In the genomic region with DNA sequence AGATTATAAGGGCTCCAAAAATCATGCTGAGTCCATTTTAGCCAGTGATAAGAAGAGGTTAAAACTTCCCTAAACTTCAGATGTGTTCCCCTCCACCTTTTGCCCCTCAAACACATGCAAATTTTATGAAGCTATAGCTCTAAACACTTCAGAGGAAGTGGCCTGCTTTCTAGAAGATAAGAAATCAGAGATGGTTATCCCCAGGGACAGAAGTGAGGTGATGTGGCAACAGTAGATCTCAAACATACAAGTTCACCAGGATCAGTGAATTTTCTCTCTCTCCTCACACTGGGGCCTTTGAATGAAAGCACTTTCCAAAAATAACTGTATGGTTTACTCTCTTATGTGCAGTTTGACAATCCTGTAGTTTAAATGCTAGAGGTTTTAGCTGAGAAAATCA, we compare ENCODE assay signal across 14 cellular contexts.
A peak's percentile ranks its signal among the peaks of the same experiment; 100 is the strongest.
DNase-seq lines count a peak whose midpoint lies in the region; ATAC-seq and FAIRE-seq lines count a peak whose summit lies in the region.
"Had no signal": no experiment of that assay in that cellular context is flagged by ENCODE, and none has a peak within 500 bp of the region (broad histone marks: within the 10 kb centered on the region; RNA-seq: fewer than 3 reads in every experiment).

No MANE protein-coding gene starts in this region.

- no peaks in the 10 kb centered on the region for H3K36me3 ChIP-seq in CD4-positive, alpha-beta memory T cell (ENCODE audit: insufficient read depth, low read length)
- H3K36me3 ChIP-seq in small intestine (ENCODE audit: control insufficient read depth in 2 of 2, insufficient read depth in 2 of 2, low read length in 2 of 2): no peaks in the 10 kb centered on the region

- H3K27me3 ChIP-seq in CD4-positive, alpha-beta memory T cell (ENCODE audit: insufficient read depth, low read length): no peaks in the 10 kb centered on the region
- no peaks in the 10 kb centered on the region for H3K27me3 ChIP-seq in small intestine (ENCODE audit: control insufficient read depth in 2 of 2, insufficient read depth in 2 of 2, low read length in 2 of 2)

- POLR2A ChIA-PET in CD4-positive, alpha-beta memory T cell (lab: Charles Lee; ENCODE audit: partially characterized antibody): no interaction called here

- H3K9me3 ChIP-seq in CD4-positive, alpha-beta memory T cell (ENCODE audit: control insufficient read depth in 1 of 2, low read length in 2 of 2): no peaks in the 10 kb centered on the region
- H3K9me3 ChIP-seq in small intestine (ENCODE audit: control insufficient read depth, low read depth): no peaks in the 10 kb centered on the region

- H3K4me1 ChIP-seq in CD4-positive, alpha-beta memory T cell (ENCODE audit: insufficient read depth, low read length): no peaks in the 10 kb centered on the region
- H3K4me1 ChIP-seq in small intestine (ENCODE audit: control insufficient read depth in 2 of 2, insufficient read depth in 1 of 2, low read depth in 1 of 2, low read length in 1 of 2): peaks cover 0 to 3% of the 10 kb centered on the region in 2 donors

- H3K4me3 ChIP-seq in CD4-positive, alpha-beta memory T cell (ENCODE audit: low read length in 2 of 2): no peak overlapping the region
- H3K4me3 ChIP-seq in small intestine (ENCODE audit: low read depth in 1 of 2, low read length in 2 of 2): no peak overlapping the region
- H3K4me3 ChIP-seq: K562 had no signal

- H3K27me3 Mint-ChIP-seq in CD4-positive, alpha-beta memory T cell: no peaks in the 10 kb centered on the region
- H3K27me3 Mint-ChIP-seq: naive thymus-derived CD4-positive, alpha-beta T cell had no signal

- no peak for DNase-seq in CD4-positive, alpha-beta memory T cell
- DNase-seq in SK-N-DZ (ENCODE audit: low spot score) (peak; percentile 36), ureter (ENCODE audit: low spot score) (no peak), COR-L47 (lab: John Stamatoyannopoulos, UW) (no peak), small intestine (no peak), NCI-H524 (lab: John Stamatoyannopoulos, UW) (no peak)
- DNase-seq: activated CD4-positive, alpha-beta T cell treated with anti-CD3 and anti-CD28 coated beads, Interleukin-2, amount 50 U/mL, for 48 hours; C1 segment of cervical spinal cord; glutamatergic neuron; naive thymus-derived CD4-positive, alpha-beta T cell; OCI-M1 had no signal

- no peak overlapping the region for H3K27ac ChIP-seq in CD4-positive, alpha-beta memory T cell (ENCODE audit: low read depth, low read length)
- no peak overlapping the region for H3K27ac ChIP-seq in small intestine (ENCODE audit: low read depth in 1 of 2, low read length in 1 of 2)

- CTCF ChIA-PET in CD4-positive, alpha-beta memory T cell (lab: Charles Lee; ENCODE audit: partially characterized antibody): no interaction called here

- no peak overlapping the region for H3K4me3 Mint-ChIP-seq in CD4-positive, alpha-beta memory T cell
- H3K4me3 Mint-ChIP-seq: naive thymus-derived CD4-positive, alpha-beta T cell had no signal

- peaks cover 5 to 8% of the 10 kb centered on the region in 2 donors for H3K36me3 Mint-ChIP-seq in CD4-positive, alpha-beta memory T cell

- no peak for FAIRE-seq in small intestine (lab: Jason Lieb, UNC)
- FAIRE-seq: K562 had no signal

- peaks cover 8 to 15% (median 11%) of the 10 kb centered on the region in 4 donors for H3K4me1 Mint-ChIP-seq in CD4-positive, alpha-beta memory T cell

- intact Hi-C loops in CD4-positive, alpha-beta memory T cell (cut with micrococcal nuclease): no loop called here

- H3K27ac Mint-ChIP-seq in CD4-positive, alpha-beta memory T cell: peak overlapping the region in 4 of 7 donors; percentile 12 to 72 (median 34)

- H3K9me3 Mint-ChIP-seq in CD4-positive, alpha-beta memory T cell: peaks cover 0 to 4% (median 0%) of the 10 kb centered on the region in 8 donors

- peak; percentile 73 for ATAC-seq in GM19397 (IDR thresholded peaks at IDR 0.05; ENCODE audit: unreplicated experiment)
- ATAC-seq in HG03066 (IDR thresholded peaks at IDR 0.05; ENCODE audit: low read depth, unreplicated experiment): peak; percentile 62
- ATAC-seq: K562; naive thymus-derived CD4-positive, alpha-beta T cell had no signal
